Comparison of ENCODE assay signal across 9 cellular contexts in genomic region chr2:190069936-190070696, GRCh38. TPM values are rescaled to one million over a fixed set of nuclear protein-coding genes. Genes with fewer than 3 reads are reported as not detected.
A peak's percentile ranks its signal among the peaks of the same experiment; 100 is the strongest.
DNase-seq lines count a peak whose midpoint lies in the region; ATAC-seq and TF ChIP-seq lines count a peak whose summit lies in the region.
"Had no signal": no experiment of that assay in that cellular context is flagged by ENCODE, and none has a peak within 500 bp of the region (broad histone marks: within the 10 kb centered on the region; RNA-seq: fewer than 3 reads in every experiment).

No MANE protein-coding gene starts in this region.

- no peaks in the 10 kb centered on the region for H3K36me3 ChIP-seq in mucosa of descending colon (ENCODE audit: low read depth)

- DNase-seq in CD4-positive, alpha-beta T cell: peak in 1 of 10 experiments; percentile 3
- DNase-seq in LHCN-M2 (ENCODE audit: low read depth) (peak; percentile 74), RKO (ENCODE audit: low spot score) (peak; percentile 80), dedifferentiated amniotic fluid mesenchymal stem cell (ENCODE audit: extremely low spot score) (peak; percentile 78), mucosa of descending colon (peak in 1 of 3 donors; percentile 79)

- H3K9me3 ChIP-seq in CD4-positive, alpha-beta T cell (ENCODE audit: control insufficient read depth, low read length): no peaks in the 10 kb centered on the region
- H3K9me3 ChIP-seq in mucosa of descending colon: no peaks in the 10 kb centered on the region

- H3K27me3 Mint-ChIP-seq in CD4-positive, alpha-beta T cell: peaks cover 4% of the 10 kb centered on the region

- TF ChIP-seq CTCF in CD4-positive, alpha-beta T cell (IDR thresholded peaks at IDR 0.05): peak; percentile 41
- peak; percentile 12 for TF ChIP-seq CTCF in mucosa of descending colon (IDR thresholded peaks at IDR 0.05)

- H3K9me3 Mint-ChIP-seq in CD4-positive, alpha-beta T cell: no peaks in the 10 kb centered on the region

- POLR2A ChIA-PET in CD4-positive, alpha-beta T cell (lab: Charles Lee): no interaction called here

- H3K36me3 Mint-ChIP-seq in CD4-positive, alpha-beta T cell (ENCODE audit: low read depth): no peaks in the 10 kb centered on the region

- CTCF ChIA-PET in CD4-positive, alpha-beta T cell (lab: Charles Lee): no interaction called here

- no peaks in the 10 kb centered on the region for H3K4me1 Mint-ChIP-seq in CD4-positive, alpha-beta T cell (ENCODE audit: low read depth)

- no peaks in the 10 kb centered on the region for H3K27me3 ChIP-seq in CD4-positive, alpha-beta T cell (ENCODE audit: control insufficient read depth, insufficient read depth, low read length)

- ATAC-seq in CD4-positive, alpha-beta T cell (ENCODE audit: poor library complexity): peak; percentile 49
- ATAC-seq in GM18517 (IDR thresholded peaks at IDR 0.05; ENCODE audit: unreplicated experiment) (peak; percentile 67), mucosa of descending colon (peak; percentile 47), HG02970 (IDR thresholded peaks at IDR 0.05; ENCODE audit: low FRiP score, unreplicated experiment) (no peak), esophagus mucosa (no peak)

- intact Hi-C loops in CD4-positive, alpha-beta T cell (cut with DNase I, micrococcal nuclease): loop anchor here (1.0 to 5.0 kb wide), 4 partner anchors 319 to 413 kb away; partner anchors contain the start of gene ASNSD1 (in 1 of the 2)
- intact Hi-C loops in mucosa of descending colon (cut with DNase I, micrococcal nuclease): no loop called here

- no peak overlapping the region for H3K27ac ChIP-seq in CD4-positive, alpha-beta T cell (ENCODE audit: low read depth, low read length)
- H3K27ac ChIP-seq: skin epidermis had no signal

- no peak overlapping the region for H3K27ac Mint-ChIP-seq in CD4-positive, alpha-beta T cell

- no peak overlapping the region for H3K4me3 ChIP-seq in mucosa of descending colon
- H3K4me3 ChIP-seq: skin epidermis had no signal

- H3K4me3 Mint-ChIP-seq in CD4-positive, alpha-beta T cell: no peak overlapping the region

- no peaks in the 10 kb centered on the region for H3K4me1 ChIP-seq in mucosa of descending colon (ENCODE audit: low read depth)

RNA-seq across cellular contexts. Expression of gene MSTN, which starts 7.6 kb away (rescaled TPM):
- total RNA-seq in CD4-positive, alpha-beta T cell: not detected
- total RNA-seq in LHCN-M2 (2014; rRNA removed) (6.8 and 11.0 TPM in 2 replicates), mucosa of descending colon (under 1 TPM in 2 of 3 donors, not detected in 1; 0.26 to 0.35 TPM), esophagus mucosa (0.08 TPM)
- polyA plus RNA-seq in LHCN-M2 (2012): 30.8 TPM

Comparison
In these comparisons a context has a peak if more than half of its experiments do, and no peak if none do; other contexts are left out.
1. ATAC-seq: peak in CD4-positive, alpha-beta T cell (single experiment), GM18517 (single experiment) and mucosa of descending colon (single experiment); none in HG02970 (single experiment) and esophagus mucosa (single experiment).
2. intact Hi-C loops: an anchor here in CD4-positive, alpha-beta T cell (1.0 to 5.0 kb wide); none called in mucosa of descending colon.